33 cellular contexts compared by ENCODE assay signal in the genomic region with DNA sequence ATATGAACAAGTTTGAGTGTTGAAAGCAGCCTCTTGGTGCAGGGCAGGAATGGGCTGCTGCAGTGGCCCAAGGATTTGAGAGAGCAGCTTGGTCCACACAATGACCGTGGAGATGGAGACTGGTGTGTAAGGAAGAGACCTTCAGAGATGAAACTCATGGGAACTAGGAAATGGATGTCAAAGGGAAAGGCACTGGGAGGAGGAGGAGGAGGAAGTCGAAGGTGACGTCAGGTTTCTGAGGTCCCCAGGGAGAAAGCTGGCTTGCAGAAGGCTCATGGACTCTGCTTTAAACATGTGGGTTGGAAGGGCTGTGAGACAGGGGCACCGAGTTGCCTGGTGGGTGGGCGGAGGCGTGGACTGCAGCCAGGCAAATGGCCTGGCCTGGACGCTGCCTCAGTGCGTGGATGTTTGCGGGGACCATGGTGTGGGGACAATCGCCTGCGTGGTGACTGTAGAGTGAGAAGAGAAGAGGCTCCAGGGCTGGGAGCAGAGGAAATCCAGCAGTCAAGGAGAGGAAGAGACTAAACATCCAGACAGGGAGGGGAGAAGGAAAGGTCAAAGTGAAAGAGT. TPM values are rescaled to one million over a fixed set of nuclear protein-coding genes. Genes with fewer than 3 reads are reported as not detected.
"Had no signal": no experiment of that assay in that cellular context is flagged by ENCODE, and none has a peak within 500 bp of the region (broad histone marks: within the 10 kb centered on the region; RNA-seq: fewer than 3 reads in every experiment).

No MANE protein-coding gene starts in this region.

- H3K36me3 ChIP-seq: colonic mucosa, gastroesophageal sphincter, ovary, sigmoid colon, thoracic aorta, uterus had no signal

- H3K9me3 ChIP-seq: colonic mucosa, ovary, thoracic aorta, uterus had no signal

- H3K4me1 ChIP-seq: colonic mucosa, gastroesophageal sphincter, sigmoid colon, uterus had no signal

- H3K4me2 ChIP-seq: hepatocyte, smooth muscle cell had no signal

- H3K27me3 ChIP-seq: colonic mucosa, dorsolateral prefrontal cortex, hepatocyte, ovary, sigmoid colon, uterus had no signal

- ATAC-seq: activated CD4-positive, alpha-beta T cell treated with anti-CD3 and anti-CD28 coated beads for 36 hours; activated CD8-positive, alpha-beta memory T cell treated with anti-CD3 and anti-CD28 coated beads, Interleukin-2, amount 10 ng/mL, durations not matched to agents 7 days and 5 days; activated CD8-positive, alpha-beta T cell treated with anti-CD3 and anti-CD28 coated beads, Interleukin-2, amount 10 ng/mL, durations not matched to agents 7 days and 5 days; gastroesophageal sphincter; stimulated activated naive B cell treated with anti-CD40 and anti-IgM and Interleukin-4, amounts not matched to agents 10 μg/mL and 1 μg/mL and 100 μg/mL, for 72 hours had no signal

- DNase-seq: activated CD4-positive, alpha-beta T cell treated with anti-CD3 and anti-CD28 coated beads for 36 hours; activated CD4-positive, CD25-positive, alpha-beta regulatory T cell; activated CD8-positive, alpha-beta memory T cell treated with anti-CD3 and anti-CD28 coated beads, Interleukin-2, amount 10 ng/mL, durations not matched to agents 7 days and 5 days; activated CD8-positive, alpha-beta T cell treated with anti-CD3 and anti-CD28 coated beads, Interleukin-2, amount 10 ng/mL, durations not matched to agents 7 days and 5 days; activated T-cell treated with anti-CD3 and anti-CD28 coated beads, Interleukin-2, amount 50 U/mL, for 48 hours; anterior cingulate cortex; cerebellar nuclear complex; colonic mucosa; dorsolateral prefrontal cortex; effector memory CD4-positive, alpha-beta T cell; islet precursor cell; mammary epithelial cell; naive B cell; nephron progenitor cell; ovary; retina; sigmoid colon; stimulated activated CD4-positive, alpha-beta T cell treated with anti-CD3 and anti-CD28 coated beads, Interleukin-1b, Interleukin-23, amount 100 ng/mL, for 48 hours; stimulated activated CD4-positive, alpha-beta T cell treated with anti-CD3 and anti-CD28 coated beads, Interleukin-4, amount 100 ng/mL, for 4 hours; stimulated activated CD8-positive, alpha-beta memory T cell treated with anti-CD3 and anti-CD28 coated beads, Interleukin-4, amount 100 ng/mL, for 48 hours; stimulated activated naive B cell treated with anti-CD40 and anti-IgM and Interleukin-4, amounts not matched to agents 10 μg/mL and 1 μg/mL and 100 μg/mL, for 72 hours; trophoblast cell; uterus had no signal

- H3K27ac ChIP-seq: colonic mucosa, dorsolateral prefrontal cortex, gastroesophageal sphincter, hepatocyte, ovary, sigmoid colon, thoracic aorta, uterus had no signal

- H3K4me3 ChIP-seq: colonic mucosa, dorsolateral prefrontal cortex, gastroesophageal sphincter, hepatocyte, ovary, sigmoid colon, smooth muscle cell, thoracic aorta, uterus had no signal

RNA-seq across cellular contexts. Expression of gene C10orf71, which starts 14.6 kb away (rescaled TPM):
- total RNA-seq: activated CD4-positive, alpha-beta T cell treated with anti-CD3 and anti-CD28 coated beads for 36 hours; activated CD8-positive, alpha-beta memory T cell treated with anti-CD3 and anti-CD28 coated beads, Interleukin-2, amount 10 ng/mL, durations not matched to agents 7 days and 5 days; activated CD8-positive, alpha-beta T cell treated with anti-CD3 and anti-CD28 coated beads, Interleukin-2, amount 10 ng/mL, durations not matched to agents 7 days and 5 days; activated T-helper 2 cell treated with anti-CD3 and anti-CD28 coated beads, Interferon-gamma antibody, Interleukin-2, Interleukin-4, amounts not matched to agents 10 μg/mL and 5 μg/mL and 100 μg/mL, durations not matched to agents 14 hours and 24 hours and 36 hours; bronchial epithelial cell; colonic mucosa; epithelial cell of proximal tubule; hepatocyte; liver; mammary epithelial cell; mesothelial cell of epicardium; progenitor cell of endocrine pancreas; sigmoid colon; smooth muscle cell; uterus had no signal
- polyA plus RNA-seq: hepatocyte, mammary epithelial cell, sigmoid colon, smooth muscle cell had no signal
